ENCODE assay signal across 1 cellular context in genomic region chr9:93071464-93071863, GRCh38.
TF ChIP-seq lines count a peak whose summit lies in the region.

No MANE protein-coding gene starts in this region.

TF ChIP-seq in K562, 482 proteins besides CTCF, POLR2A, EP300 and RAD21 (continued from another document and continues in another):
- TF ChIP-seq ZNF639 (CRISPR knock-in tag; conservative IDR thresholded peaks at IDR 0.05 in 1 of 2, IDR thresholded peaks at IDR 0.05 in 1 of 2) (no peak), ZNF766 (CRISPR knock-in tag; conservative IDR thresholded peaks at IDR 0.05) (peak; percentile 41; the same call in 1 of the 2 replicates), MEIS2 (IDR thresholded peaks at IDR 0.05; ENCODE audit: partially characterized antibody) (peak; percentile 59), SREBF1 (IDR thresholded peaks at IDR 0.05; ENCODE audit: borderline replicate concordance, low read depth, low read length) (peak; percentile 22; the same call in 1 of the 2 replicates), MBD2 (IDR thresholded peaks at IDR 0.05; ENCODE audit: borderline replicate concordance, low read depth) (peak; percentile 87), ATF3 (IDR thresholded peaks at IDR 0.05) (peak; percentile 46; the same call in 1 of the 2 replicates), ATF3 (CRISPR knock-in tag; conservative IDR thresholded peaks at IDR 0.05) (no peak), DPF2 (IDR thresholded peaks at IDR 0.05) (peak; percentile 62), FOXO4 (CRISPR knock-in tag; IDR thresholded peaks at IDR 0.05) (no peak), MAFG (tag; conservative IDR thresholded peaks at IDR 0.05) (peak; percentile 83), HCFC1 (IDR thresholded peaks at IDR 0.05; ENCODE audit: low read depth, low read length) (peak; percentile 92), RAD51 (IDR thresholded peaks at IDR 0.05; ENCODE audit: borderline replicate concordance, low read depth) (peak; percentile 99), EGR1 (conservative IDR thresholded peaks at IDR 0.05) (peak; percentile 44; the same call in 1 of the 2 replicates), MITF (IDR thresholded peaks at IDR 0.05) (peak; percentile 45; the same call in 1 of the 2 replicates), USF2 (CRISPR knock-in tag; IDR thresholded peaks at IDR 0.05) (peak; percentile 97), MXD1 (CRISPR knock-in tag; IDR thresholded peaks at IDR 0.05; ENCODE audit: borderline replicate concordance, poor library complexity, severe bottlenecking) (no peak), AFF1 (IDR thresholded peaks at IDR 0.05; ENCODE audit: low read depth in 1 of 2, partially characterized antibody in 2 of 2) (peak in 1 of 2 experiments; percentile 84), CBFA2T3 (IDR thresholded peaks at IDR 0.05) (0 out of 2 replicates have a peak, but pooled peaks have one; percentile 20), ARNT (IDR thresholded peaks at IDR 0.05) (peak in 1 of 2 experiments; percentile 57; a peak in 1 of 4 replicates), RCOR1 (IDR thresholded peaks at IDR 0.05; ENCODE audit: borderline replicate concordance in 1 of 2, low read depth in 2 of 2, low read length in 2 of 2) (0 out of 4 replicates have a peak, but pooled peaks of 1 of the 2 experiments have one; percentile 14), CREM (IDR thresholded peaks at IDR 0.05; ENCODE audit: low read depth) (peak; percentile 78), NFYB (IDR thresholded peaks at IDR 0.05; ENCODE audit: extremely low read depth, insufficient read length) (peak; percentile 60), ZFP1 (CRISPR knock-in tag; IDR thresholded peaks at IDR 0.05) (no peak), JUND (IDR thresholded peaks at IDR 0.05; ENCODE audit: borderline replicate concordance, low read depth, low read length) (0 out of 2 replicates have a peak, but pooled peaks have one; percentile 8), JUND (tag; IDR thresholded peaks at IDR 0.05; ENCODE audit: borderline replicate concordance, low read depth, low read length) (no peak; the same call in 2 of the 3 replicates), VEZF1 (CRISPR knock-in tag; IDR thresholded peaks at IDR 0.05) (peak; percentile 24; the same call in 1 of the 2 replicates), ZNF695 (CRISPR knock-in tag; IDR thresholded peaks at IDR 0.05) (no peak), ID3 (CRISPR knock-in tag; IDR thresholded peaks at IDR 0.05) (no peak), ID3 (tag; IDR thresholded peaks at IDR 0.05) (0 out of 2 replicates have a peak, but pooled peaks have one; percentile 46), CREB1 (IDR thresholded peaks at IDR 0.05) (peak; percentile 23; the same call in 1 of the 2 replicates), CREB1 (CRISPR knock-in tag; IDR thresholded peaks at IDR 0.05) (peak; percentile 58), ZNF316 (IDR thresholded peaks at IDR 0.05) (peak; percentile 86), MTA1 (IDR thresholded peaks at IDR 0.05; ENCODE audit: borderline replicate concordance) (no peak), CXXC5 (CRISPR knock-in tag; IDR thresholded peaks at IDR 0.05) (peak; percentile 45; the same call in 1 of the 2 replicates), SIX5 (IDR thresholded peaks at IDR 0.05; ENCODE audit: borderline replicate concordance in 1 of 2, insufficient read depth in 1 of 2, low read depth in 1 of 2, low read length in 2 of 2) (peak; percentile 82 to 85), CBFA2T2 (conservative IDR thresholded peaks at IDR 0.05) (peak; percentile 95), HNRNPH1 (optimal IDR thresholded peaks at IDR 0.05; ENCODE audit: low read depth, low read length) (no peak), BHLHE40 (IDR thresholded peaks at IDR 0.05; ENCODE audit: low read length) (peak; percentile 76), RBM25 (IDR thresholded peaks at IDR 0.05; ENCODE audit: low read depth, low read length, severe bottlenecking) (peak; percentile 49), PKNOX1 (IDR thresholded peaks at IDR 0.05) (peak; percentile 76), MAFF (IDR thresholded peaks at IDR 0.05; ENCODE audit: low read length) (peak; percentile 72), USF1 (CRISPR knock-in tag; IDR thresholded peaks at IDR 0.05) (peak; percentile 99), PBX2 (CRISPR knock-in tag; IDR thresholded peaks at IDR 0.05; ENCODE audit: low read depth) (no peak), PBX2 (tag; conservative IDR thresholded peaks at IDR 0.05; ENCODE audit: low read depth) (0 out of 2 replicates have a peak, but pooled peaks have one; percentile 31), STAT5B (CRISPR knock-in tag; IDR thresholded peaks at IDR 0.05) (no peak), FOXK2 (conservative IDR thresholded peaks at IDR 0.05 in 1 of 2, IDR thresholded peaks at IDR 0.05 in 1 of 2; ENCODE audit: low read depth in 2 of 2) (peak; percentile 20 to 85; a peak in 2 of 4 replicates), ZNF143 (CRISPR knock-in tag; IDR thresholded peaks at IDR 0.05) (peak; percentile 94), LEF1 (IDR thresholded peaks at IDR 0.05) (no peak)
